8 cellular contexts compared by ENCODE assay signal in the genomic region with DNA sequence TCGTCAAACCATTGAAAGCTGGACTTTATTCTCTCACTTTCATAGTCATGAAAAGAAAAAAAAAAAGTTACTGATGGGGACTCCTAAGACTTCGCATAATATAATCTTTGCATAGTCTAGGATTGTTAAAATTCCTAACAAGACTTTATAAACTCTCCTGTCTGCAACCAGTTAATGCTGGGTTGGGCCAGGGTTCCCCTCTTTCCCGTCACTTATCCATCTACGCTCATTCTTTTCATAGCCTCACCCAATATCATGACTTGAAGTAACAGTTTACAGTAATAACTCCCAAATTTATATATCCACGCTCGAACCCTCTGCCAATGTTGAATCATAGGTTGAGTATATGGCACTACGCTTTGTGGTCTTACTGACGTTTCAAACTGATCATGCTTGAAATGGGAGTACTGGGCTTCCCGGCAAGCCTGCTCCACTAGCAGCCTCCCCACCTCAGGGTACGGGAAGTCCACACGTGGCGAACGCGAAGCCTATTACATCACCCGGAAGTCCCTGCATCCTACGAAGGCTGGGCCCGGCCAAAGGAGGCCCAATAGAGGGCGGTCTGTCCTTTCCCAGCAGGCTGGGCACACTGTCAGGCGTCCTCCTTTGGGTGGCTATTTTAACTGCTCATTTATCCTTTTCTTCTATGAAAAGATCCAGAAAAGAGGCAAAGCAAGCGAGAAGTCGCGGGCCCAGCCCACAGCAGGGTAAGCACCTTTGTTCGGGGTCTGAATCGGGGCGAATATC. TPM values are rescaled to one million over a fixed set of nuclear protein-coding genes. Genes with fewer than 3 reads are reported as not detected.
DNase-seq lines count a peak whose midpoint lies in the region; ATAC-seq and TF ChIP-seq lines count a peak whose summit lies in the region.

No MANE protein-coding gene starts in this region.

- WGBS in adrenal gland, 4 donors: 4 to 5% (median 5%) methylated on average over 25 of the region's 25 CpGs

- H3K9me3 ChIP-seq in adrenal gland (replicated peaks in 1 of 3): no peaks in the 10 kb centered on the region
- no peaks in the 10 kb centered on the region for H3K9me3 ChIP-seq in left ventricle myocardium inferior (replicated peaks)

- H3K27ac ChIP-seq in adrenal gland (peak overlapping the region; percentile 95 to 100 (median 98)), left ventricle myocardium inferior (replicated peaks) (peak overlapping the region; percentile 99)

- intact Hi-C loops in adrenal gland (cut with DNase I): loop anchor here in 1 of 2 donors (5.0 kb wide), 1 partner anchor 37 kb away; the partner anchor contains the start of gene ZNF805
- intact Hi-C loops in left ventricle myocardium inferior (cut with micrococcal nuclease): no loop called here
- intact Hi-C loops in posterior vena cava (cut with DNase I): loop anchor here in 1 of 2 donors (5.0 kb wide), 1 partner anchor 37 kb away; the partner anchor contains the start of gene ZNF805

- DNase-seq in NCI-H1092 (lab: John Stamatoyannopoulos, UW) (peak; percentile 81), adrenal gland (peak; percentile 88 to 97 (median 95)), left ventricle myocardium inferior (peak; percentile 89), posterior vena cava (ENCODE audit: low spot score) (peak; percentile 98), ureter (ENCODE audit: low spot score) (peak; percentile 94)

- no peaks in the 10 kb centered on the region for H3K27me3 ChIP-seq in adrenal gland
- H3K27me3 ChIP-seq in left ventricle myocardium inferior (ENCODE audit: low read depth): no peaks in the 10 kb centered on the region

- H3K36me3 ChIP-seq in adrenal gland (replicated peaks in 1 of 2) (peaks cover 0 to 6% of the 10 kb centered on the region in 2 donors), left ventricle myocardium inferior (peaks cover 12% of the 10 kb centered on the region)

- peak overlapping the region; percentile 13 to 89 (median 64) for H3K4me3 ChIP-seq in adrenal gland
- peak overlapping the region; percentile 92 for H3K4me3 ChIP-seq in left ventricle myocardium inferior

- H3K4me1 ChIP-seq in adrenal gland (replicated peaks in 1 of 2) (peaks cover 37 to 54% of the 10 kb centered on the region in 2 donors), left ventricle myocardium inferior (peaks cover 57% of the 10 kb centered on the region)

- TF ChIP-seq POLR2A in adrenal gland (IDR thresholded peaks at IDR 0.05): peak; percentile 75 to 87

- TF ChIP-seq CTCF in GM12873 (IDR thresholded peaks at IDR 0.05; ENCODE audit: insufficient read depth, low read depth, low read length, missing control alignments) (peak; percentile 34), adrenal gland (IDR thresholded peaks at IDR 0.05) (peak in 3 of 6 experiments; percentile 15 to 40 (median 28)), left ventricle myocardium inferior (IDR thresholded peaks at IDR 0.05; ENCODE audit: borderline replicate concordance) (peak; percentile 41)

- peak; percentile 69 for ATAC-seq in HG02610 (IDR thresholded peaks at IDR 0.05; ENCODE audit: unreplicated experiment)
- peak; percentile 96 for ATAC-seq in SK-N-SH treated with all-trans-retinoic acid at 6 μM for 48 hours

TF ChIP-seq in SK-N-SH treated with all-trans-retinoic acid at 6 μM for 48 hours, 23 proteins besides CTCF, POLR2A, EP300 and RAD21:
- TF ChIP-seq GLIS3 (CRISPR knock-in tag; IDR thresholded peaks at IDR 0.05) (no peak), ZC3H10 (CRISPR knock-in tag; IDR thresholded peaks at IDR 0.05) (no peak), CSDC2 (CRISPR knock-in tag; IDR thresholded peaks at IDR 0.05) (0 out of 2 replicates have a peak, but pooled peaks have one; percentile 24), TCF4 (CRISPR knock-in tag; IDR thresholded peaks at IDR 0.05; ENCODE audit: borderline replicate concordance) (no peak), ZNF8 (CRISPR knock-in tag; IDR thresholded peaks at IDR 0.05) (peak; percentile 55; the same call in 1 of the 2 replicates), ISL1 (CRISPR knock-in tag; IDR thresholded peaks at IDR 0.05) (no peak), POU6F1 (CRISPR knock-in tag; IDR thresholded peaks at IDR 0.05; ENCODE audit: borderline replicate concordance, low read depth) (no peak), RARB (CRISPR knock-in tag; IDR thresholded peaks at IDR 0.05) (no peak), PPARA (CRISPR knock-in tag; IDR thresholded peaks at IDR 0.05; ENCODE audit: borderline replicate concordance) (no peak), SNAI2 (CRISPR knock-in tag; IDR thresholded peaks at IDR 0.05) (0 out of 2 replicates have a peak, but pooled peaks have one; percentile 25), ZFP3 (CRISPR knock-in tag; IDR thresholded peaks at IDR 0.05) (peak; percentile 16; the same call in 1 of the 2 replicates)
- TF ChIP-seq, protein P1, sequence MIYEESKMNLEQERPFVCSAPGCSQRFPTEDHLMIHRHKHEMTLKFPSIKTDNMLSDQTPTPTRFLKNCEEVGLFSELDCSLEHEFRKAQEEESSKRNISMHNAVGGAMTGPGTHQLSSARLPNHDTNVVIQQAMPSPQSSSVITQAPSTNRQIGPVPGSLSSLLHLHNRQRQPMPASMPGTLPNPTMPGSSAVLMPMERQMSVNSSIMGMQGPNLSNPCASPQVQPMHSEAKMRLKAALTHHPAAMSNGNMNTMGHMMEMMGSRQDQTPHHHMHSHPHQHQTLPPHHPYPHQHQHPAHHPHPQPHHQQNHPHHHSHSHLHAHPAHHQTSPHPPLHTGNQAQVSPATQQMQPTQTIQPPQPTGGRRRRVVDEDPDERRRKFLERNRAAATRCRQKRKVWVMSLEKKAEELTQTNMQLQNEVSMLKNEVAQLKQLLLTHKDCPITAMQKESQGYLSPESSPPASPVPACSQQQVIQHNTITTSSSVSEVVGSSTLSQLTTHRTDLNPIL (CRISPR knock-in tag; IDR thresholded peaks at IDR 0.05; ENCODE audit: low read depth): peak; percentile 68

RNA-seq across cellular contexts. Expression of gene ZNF460, which starts 0.7 kb away (rescaled TPM):
- total RNA-seq in adrenal gland (100 to 1,000 TPM in 1 of 8 donors, 10 to 100 TPM in 7; 36.6 to 107 (median 60.8) TPM), left ventricle myocardium inferior (24.0 TPM), posterior vena cava (10 to 100 TPM; 46.6 to 49.7 TPM), ureter (101 TPM)
- polyA plus RNA-seq in adrenal gland: 1 to 10 TPM in 2 of 3 donors, under 1 TPM in 1; 0.54 to 9.3 (median 1.8) TPM

RNA-seq across cellular contexts. Expression of gene ZNF805, which starts 39.2 kb away (rescaled TPM):
- 10 to 100 TPM; 11.7 to 29.7 (median 18.9) TPM for total RNA-seq in adrenal gland
- polyA plus RNA-seq in adrenal gland: 1 to 10 TPM in 2 of 3 donors, under 1 TPM in 1; 0.84 to 3.4 (median 1.5) TPM
- 8.4 TPM for total RNA-seq in left ventricle myocardium inferior
- total RNA-seq in posterior vena cava: 10 to 100 TPM; 12.9 to 15.5 TPM
- 21.3 TPM for total RNA-seq in ureter

RNA-seq across cellular contexts. Expression of gene ZNF543, which starts 40.7 kb away (rescaled TPM):
- total RNA-seq in adrenal gland (10 to 100 TPM in 4 of 8 donors, 1 to 10 TPM in 4; 7.2 to 17.8 (median 9.5) TPM), left ventricle myocardium inferior (5.7 TPM), posterior vena cava (1 to 10 TPM; 5.0 to 6.8 TPM), ureter (11.7 TPM)
- polyA plus RNA-seq in adrenal gland: 1 to 10 TPM; 1.1 to 2.4 (median 1.9) TPM

RNA-seq across cellular contexts. Expression of gene AURKC, which starts 48.8 kb away (rescaled TPM):
- total RNA-seq in adrenal gland (1 to 10 TPM in 3 of 8 donors, under 1 TPM in 3, not detected in 2; 0.50 to 2.4 (median 1.1) TPM), left ventricle myocardium inferior (1.2 TPM), posterior vena cava (1 to 10 TPM; 1.6 to 2.0 TPM), ureter (3.1 TPM)
- 1 to 10 TPM; 1.9 to 5.0 (median 2.1) TPM for polyA plus RNA-seq in adrenal gland

Comparison
In these comparisons a context has a peak if more than half of its experiments do, and no peak if none do; other contexts are left out.
1. Peak in every context shown above with its lines: DNase-seq, ATAC-seq, H3K4me3 ChIP-seq and H3K27ac ChIP-seq.